38 cellular contexts compared by ENCODE assay signal in the genomic region with DNA sequence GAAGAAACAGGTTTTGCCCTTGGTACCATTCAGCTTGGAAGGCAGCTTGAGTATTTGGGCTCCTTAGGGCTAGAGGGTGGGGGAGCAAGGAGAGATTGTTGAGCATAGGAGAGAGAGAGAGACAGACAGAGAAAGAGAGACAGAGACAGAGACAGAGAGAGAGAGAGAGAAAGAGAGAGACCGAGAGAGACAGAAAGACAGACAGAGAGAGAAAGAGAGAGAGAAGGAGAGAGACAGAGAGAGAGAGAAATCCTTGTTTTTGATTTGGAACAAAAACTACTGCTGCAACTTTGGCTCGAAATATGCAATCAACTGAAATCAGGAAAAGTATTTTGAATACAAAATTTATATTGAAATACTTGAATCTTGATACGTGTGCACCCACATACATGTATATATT.
"Had no signal": no experiment of that assay in that cellular context is flagged by ENCODE, and none has a peak within 500 bp of the region (broad histone marks: within the 10 kb centered on the region; RNA-seq: fewer than 3 reads in every experiment).

No MANE protein-coding gene starts in this region.

- H3K4me1 Mint-ChIP-seq: activated naive CD4-positive, alpha-beta T cell treated with anti-CD3 and anti-CD28 coated beads, Interleukin-2, amount 10 ng/mL, durations not matched to agents 7 days and 5 days; activated naive CD4-positive, alpha-beta T cell treated with anti-CD3 and anti-CD28 coated beads, Interleukin-2, amount 50 U/mL, for 24 hours; activated naive CD8-positive, alpha-beta T cell treated with anti-CD3 and anti-CD28 coated beads for 36 hours; activated naive CD8-positive, alpha-beta T cell treated with anti-CD3 and anti-CD28 coated beads, Interleukin-2, amount 10 ng/mL, durations not matched to agents 7 days and 5 days; activated naive CD8-positive, alpha-beta T cell treated with anti-CD3 and anti-CD28 coated beads, Interleukin-2, amount 50 U/mL, for 24 hours; activated T-helper 17 cell treated with anti-CD3 and anti-CD28 coated beads, Interleukin-2, amount 50 U/mL, for 72 hours; central memory CD8-positive, alpha-beta T cell had no signal

- H3K27me3 Mint-ChIP-seq: activated naive CD4-positive, alpha-beta T cell treated with anti-CD3 and anti-CD28 coated beads, Interleukin-2, amount 10 ng/mL, durations not matched to agents 7 days and 5 days; activated naive CD8-positive, alpha-beta T cell treated with anti-CD3 and anti-CD28 coated beads for 36 hours; activated naive CD8-positive, alpha-beta T cell treated with anti-CD3 and anti-CD28 coated beads, Interleukin-2, amount 10 ng/mL, durations not matched to agents 7 days and 5 days had no signal

- H3K27me3 ChIP-seq: adrenal gland, ascending aorta, brain microvascular endothelial cell, cardiac muscle cell had no signal

- H3K27ac ChIP-seq: adrenal gland, ascending aorta, body of pancreas, brain microvascular endothelial cell, breast epithelium, cardiac muscle cell had no signal

- ATAC-seq: activated naive CD4-positive, alpha-beta T cell treated with anti-CD3 and anti-CD28 coated beads, Interleukin-2, amount 50 U/mL, for 72 hours; activated naive CD8-positive, alpha-beta T cell treated with anti-CD3 and anti-CD28 coated beads, Interleukin-2, amount 50 U/mL, for 24 hours; activated T-cell treated with anti-CD3 and anti-CD28 coated beads, Interleukin-2, amount 50 U/mL, for 4 hours; activated T-cell treated with anti-CD3 and anti-CD28 coated beads, Interleukin-2, amount 50 U/mL, for 72 hours; activated T-helper 17 cell treated with anti-CD3 and anti-CD28 coated beads, Interleukin-2, amount 50 U/mL, for 72 hours; body of pancreas had no signal

- H3K36me3 Mint-ChIP-seq: activated naive CD4-positive, alpha-beta T cell treated with anti-CD3 and anti-CD28 coated beads, Interleukin-2, amount 10 ng/mL, durations not matched to agents 7 days and 5 days; activated naive CD4-positive, alpha-beta T cell treated with anti-CD3 and anti-CD28 coated beads, Interleukin-2, amount 50 U/mL, for 24 hours; activated naive CD4-positive, alpha-beta T cell treated with anti-CD3 and anti-CD28 coated beads, Interleukin-2, amount 50 U/mL, for 72 hours; activated naive CD8-positive, alpha-beta T cell; activated naive CD8-positive, alpha-beta T cell treated with anti-CD3 and anti-CD28 coated beads for 36 hours; activated naive CD8-positive, alpha-beta T cell treated with anti-CD3 and anti-CD28 coated beads, Interleukin-2, amount 10 ng/mL, durations not matched to agents 7 days and 5 days had no signal

- DNase-seq: activated effector memory CD4-positive, alpha-beta T cell treated with anti-CD3 and anti-CD28 coated beads, Interleukin-2, amount 50 U/mL, for 16 hours; activated effector memory CD4-positive, alpha-beta T cell treated with Interleukin-2 at 50 U/mL for 16 hours; activated gamma-delta T cell; activated gamma-delta T cell treated with Interleukin-2 at 50 U/mL for 16 hours; activated naive CD4-positive, alpha-beta T cell; activated naive CD4-positive, alpha-beta T cell treated with anti-CD3 and anti-CD28 coated beads for 36 hours; activated naive CD4-positive, alpha-beta T cell treated with anti-CD3 and anti-CD28 coated beads, Interleukin-2, amount 10 ng/mL, durations not matched to agents 7 days and 5 days; activated naive CD4-positive, alpha-beta T cell treated with anti-CD3 and anti-CD28 coated beads, Interleukin-2, amount 50 U/mL, for 16 hours; activated naive CD4-positive, alpha-beta T cell treated with Interleukin-2 at 50 U/mL for 16 hours; activated naive CD8-positive, alpha-beta T cell treated with anti-CD3 and anti-CD28 coated beads for 36 hours; activated naive CD8-positive, alpha-beta T cell treated with anti-CD3 and anti-CD28 coated beads, Interleukin-2, amount 10 ng/mL, durations not matched to agents 7 days and 5 days; activated naive CD8-positive, alpha-beta T cell treated with anti-CD3 and anti-CD28 coated beads, Interleukin-2, amount 50 U/mL, for 24 hours; activated T-cell treated with anti-CD3 and anti-CD28 coated beads, Interleukin-2, amount 50 U/mL, for 1 hour; activated T-cell treated with anti-CD3 and anti-CD28 coated beads, Interleukin-2, amount 50 U/mL, for 24 hours; activated T-cell treated with anti-CD3 and anti-CD28 coated beads, Interleukin-2, amount 50 U/mL, for 4 hours; activated T-cell treated with anti-CD3 and anti-CD28 coated beads, Interleukin-2, amount 50 U/mL, for 48 hours; activated T-cell treated with anti-CD3 and anti-CD28 coated beads, Interleukin-2, amount 50 U/mL, for 72 hours; adrenal gland; amniotic stem cell; amygdala; anterior cingulate cortex; aorta; body of pancreas; brain microvascular endothelial cell; caudate nucleus; central memory CD4-positive, alpha-beta T cell; cerebellar nuclear complex had no signal

- H3K4me1 ChIP-seq: adrenal gland, ascending aorta, body of pancreas, breast epithelium had no signal

- H3K36me3 ChIP-seq: adrenal gland, ascending aorta, brain microvascular endothelial cell, breast epithelium, cardiac muscle cell had no signal

- H3K9me3 Mint-ChIP-seq: activated naive CD4-positive, alpha-beta T cell treated with anti-CD3 and anti-CD28 coated beads, Interleukin-2, amount 50 U/mL, for 24 hours; activated naive CD8-positive, alpha-beta T cell treated with anti-CD3 and anti-CD28 coated beads, Interleukin-2, amount 10 ng/mL, durations not matched to agents 7 days and 5 days; activated T-cell treated with anti-CD3 and anti-CD28 coated beads, Interleukin-2, amount 50 U/mL, for 4 hours; activated T-helper 17 cell treated with anti-CD3 and anti-CD28 coated beads, Interleukin-2, amount 50 U/mL, for 72 hours; activated T-helper 2 cell treated with anti-CD3 and anti-CD28 coated beads, Interferon-gamma antibody, Interleukin-2, Interleukin-4, amounts not matched to agents 10 μg/mL and 5 μg/mL and 100 μg/mL, durations not matched to agents 14 hours and 24 hours and 36 hours had no signal

- H3K4me3 ChIP-seq: adrenal gland, ascending aorta, body of pancreas, breast epithelium, cardiac muscle cell had no signal

- H3K9me3 ChIP-seq: adrenal gland, ascending aorta, body of pancreas, breast epithelium had no signal

- H3K27ac Mint-ChIP-seq: activated naive CD4-positive, alpha-beta T cell treated with anti-CD3 and anti-CD28 coated beads for 36 hours; activated naive CD4-positive, alpha-beta T cell treated with anti-CD3 and anti-CD28 coated beads, Interleukin-2, amount 10 ng/mL, durations not matched to agents 7 days and 5 days; activated naive CD4-positive, alpha-beta T cell treated with anti-CD3 and anti-CD28 coated beads, Interleukin-2, amount 50 U/mL, for 24 hours; activated naive CD4-positive, alpha-beta T cell treated with anti-CD3 and anti-CD28 coated beads, Interleukin-2, amount 50 U/mL, for 72 hours; activated naive CD8-positive, alpha-beta T cell; activated naive CD8-positive, alpha-beta T cell treated with anti-CD3 and anti-CD28 coated beads for 36 hours; activated naive CD8-positive, alpha-beta T cell treated with anti-CD3 and anti-CD28 coated beads, Interleukin-2, amount 10 ng/mL, durations not matched to agents 7 days and 5 days; activated naive CD8-positive, alpha-beta T cell treated with anti-CD3 and anti-CD28 coated beads, Interleukin-2, amount 50 U/mL, for 24 hours; activated T-cell treated with anti-CD3 and anti-CD28 coated beads, Interleukin-2, amount 50 U/mL, for 24 hours; activated T-cell treated with anti-CD3 and anti-CD28 coated beads, Interleukin-2, amount 50 U/mL, for 72 hours; activated T-helper 1 cell treated with anti-CD3 and anti-CD28 coated beads, Interleukin-12 subunit alpha, Interleukin-12 subunit beta, Interleukin-2, Interleukin-4 antibody, amounts not matched to agents 30 ng/mL and 10 ng/mL and 1 ng/mL, durations not matched to agents 14 hours and 24 hours and 36 hours; activated T-helper 17 cell treated with anti-CD3 and anti-CD28 coated beads, Interleukin-2, amount 50 U/mL, for 72 hours; activated T-helper 2 cell treated with anti-CD3 and anti-CD28 coated beads, Interferon-gamma antibody, Interleukin-2, Interleukin-4, amounts not matched to agents 10 μg/mL and 5 μg/mL and 100 μg/mL, durations not matched to agents 14 hours and 24 hours and 36 hours had no signal

- H3K4me3 Mint-ChIP-seq: activated naive CD4-positive, alpha-beta T cell treated with anti-CD3 and anti-CD28 coated beads for 36 hours; activated naive CD4-positive, alpha-beta T cell treated with anti-CD3 and anti-CD28 coated beads, Interleukin-2, amount 10 ng/mL, durations not matched to agents 7 days and 5 days; activated naive CD4-positive, alpha-beta T cell treated with anti-CD3 and anti-CD28 coated beads, Interleukin-2, amount 50 U/mL, for 24 hours; activated naive CD8-positive, alpha-beta T cell; activated naive CD8-positive, alpha-beta T cell treated with anti-CD3 and anti-CD28 coated beads for 36 hours; activated naive CD8-positive, alpha-beta T cell treated with anti-CD3 and anti-CD28 coated beads, Interleukin-2, amount 10 ng/mL, durations not matched to agents 7 days and 5 days; activated naive CD8-positive, alpha-beta T cell treated with anti-CD3 and anti-CD28 coated beads, Interleukin-2, amount 50 U/mL, for 24 hours; activated T-cell treated with anti-CD3 and anti-CD28 coated beads, Interleukin-2, amount 50 U/mL, for 24 hours; activated T-cell treated with anti-CD3 and anti-CD28 coated beads, Interleukin-2, amount 50 U/mL, for 4 hours; activated T-cell treated with anti-CD3 and anti-CD28 coated beads, Interleukin-2, amount 50 U/mL, for 72 hours; activated T-helper 1 cell treated with anti-CD3 and anti-CD28 coated beads, Interleukin-12 subunit alpha, Interleukin-12 subunit beta, Interleukin-2, Interleukin-4 antibody, amounts not matched to agents 30 ng/mL and 10 ng/mL and 1 ng/mL, durations not matched to agents 14 hours and 24 hours and 36 hours; activated T-helper 17 cell treated with anti-CD3 and anti-CD28 coated beads, Interleukin-2, amount 50 U/mL, for 72 hours; brain; central memory CD8-positive, alpha-beta T cell had no signal
